ENCODE assay signal across 5 cellular contexts in the genomic region with DNA sequence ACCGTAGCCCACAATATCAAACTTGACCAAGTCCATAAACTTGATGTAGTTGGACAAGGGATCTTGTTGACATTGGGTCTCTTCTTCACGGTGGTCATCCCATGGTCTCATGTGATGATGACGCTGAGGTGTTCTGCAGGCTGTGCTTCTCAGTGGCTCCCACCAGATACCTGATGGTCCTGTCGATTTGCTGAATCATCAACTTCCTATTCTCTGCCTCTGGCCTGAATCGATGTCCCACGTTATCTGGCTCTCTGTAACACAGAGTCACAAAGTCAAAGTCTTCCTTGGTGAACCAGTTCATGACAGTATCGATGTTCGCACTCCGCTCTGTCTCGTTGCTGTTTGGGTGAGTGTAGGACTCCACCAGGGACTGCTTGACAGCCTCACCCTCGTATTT.
DNase-seq lines count a peak whose midpoint lies in the region; ATAC-seq, FAIRE-seq and TF ChIP-seq lines count a peak whose summit lies in the region.
"Not testable (repeated sequence)": the region's sequence is repeated elsewhere in the genome, so short reads cannot be mapped to it uniquely, and the experiment has no call there.

No MANE protein-coding gene starts in this region.

- CTCF ChIA-PET in A549 (lab: Yijun Ruan, JAX); IMR-90 (lab: Yijun Ruan, JAX); K562 (lab: Yijun Ruan, JAX; ENCODE audit: low intra/inter-chr PET ratio); HepG2 (lab: Yijun Ruan, JAX; ENCODE audit: low intra/inter-chr PET ratio, low total read pairs): not testable (repeated sequence)

- H3K4me1 ChIP-seq in A549; IMR-90 (ENCODE audit: control insufficient read depth, insufficient read depth, low read length); K562 (replicated peaks in 1 of 2; ENCODE audit: control insufficient read depth in 2 of 2, insufficient read depth in 2 of 2, low read length in 2 of 2); HepG2 (ENCODE audit: insufficient read depth, low read length); neuronal stem cell (ENCODE audit: control insufficient read depth in 2 of 2, insufficient read depth in 1 of 2, low read depth in 1 of 2, low read length in 2 of 2): not testable (repeated sequence)

- not testable (repeated sequence) for H3K9me3 ChIP-seq in A549; IMR-90 (ENCODE audit: control insufficient read depth, insufficient read depth, low read length); K562 (replicated peaks; ENCODE audit: control insufficient read depth, insufficient read depth, low read depth, low read length); HepG2 (ENCODE audit: low read length); neuronal stem cell (replicated peaks in 1 of 2; ENCODE audit: control insufficient read depth in 2 of 2, insufficient read depth in 1 of 2, low read depth in 1 of 2, low read length in 2 of 2)

- WGBS in A549 (ENCODE audit: missing lambda C conversion rate): 66% methylated on average over 11 of the region's 11 CpGs
- WGBS in IMR-90 (ENCODE audit: extremely low coverage in 2 of 2, insufficient read length in 1 of 2), 2 experiments: no CpG with 5 or more reads among the region's 11 CpGs
- WGBS in K562 (ENCODE audit: insufficient coverage, low coverage, missing lambda C conversion rate): 16% methylated on average over 6 of the region's 11 CpGs
- WGBS in HepG2 (ENCODE audit: low lambda C conversion rate): 75% methylated on average over 11 of the region's 11 CpGs
- no CpG with 5 or more reads among the region's 11 CpGs for WGBS in neuronal stem cell (ENCODE audit: extremely low coverage in 2 of 2, insufficient read length in 2 of 2, insufficient replicate concordance in 1 of 2), 2 donors

- not testable (repeated sequence) for TF ChIP-seq EP300 in A549 (IDR thresholded peaks at IDR 0.05); K562 (IDR thresholded peaks at IDR 0.05; ENCODE audit: low read length); HepG2 (IDR thresholded peaks at IDR 0.05; ENCODE audit: low read depth in 2 of 2, low read length in 2 of 2); HepG2 (CRISPR knock-in tag; IDR thresholded peaks at IDR 0.05; ENCODE audit: borderline replicate concordance)

- not testable (repeated sequence) for ATAC-seq in A549; IMR-90 (ENCODE audit: low read depth); K562; HepG2

- H4K5ac ChIP-seq in IMR-90 (ENCODE audit: low read depth, low read length): not testable (repeated sequence)

- intact Hi-C loops in IMR-90 (cut with micrococcal nuclease); K562 (cut with micrococcal nuclease); HepG2 (cut with micrococcal nuclease; ENCODE audit: unreplicated experiment): not testable (repeated sequence)

- H3K56ac ChIP-seq in IMR-90 (ENCODE audit: extremely low read depth, insufficient read depth, low read length): not testable (repeated sequence)

- POLR2A ChIA-PET in A549 (lab: Yijun Ruan, JAX); IMR-90 (lab: Charles Lee; ENCODE audit: unreplicated experiment); K562 (lab: Yijun Ruan, JAX); HepG2 (lab: Yijun Ruan, JAX): not testable (repeated sequence)

- not testable (repeated sequence) for H3K9ac ChIP-seq in IMR-90 (ENCODE audit: low read depth, low read length); K562 (ENCODE audit: insufficient read depth in 1 of 2, low read depth in 2 of 2, low read length in 2 of 2); HepG2 (ENCODE audit: insufficient read depth, low read depth, low read length); neuronal stem cell (ENCODE audit: low read depth, low read length, poor library complexity)

- TF ChIP-seq POLR2A in A549 (IDR thresholded peaks at IDR 0.05; ENCODE audit: low read length); IMR-90 (IDR thresholded peaks at IDR 0.05; ENCODE audit: low read depth, low read length); K562 (conservative IDR thresholded peaks at IDR 0.05); HepG2 (IDR thresholded peaks at IDR 0.05; ENCODE audit: insufficient read depth in 1 of 2, low read depth in 2 of 2, low read length in 2 of 2): not testable (repeated sequence)

- not testable (repeated sequence) for H3K79me2 ChIP-seq in K562 (ENCODE audit: control insufficient read depth, insufficient read depth, low read length); HepG2 (ENCODE audit: insufficient read depth, low read length)

- not testable (repeated sequence) for H2BK15ac ChIP-seq in IMR-90 (ENCODE audit: low read depth, low read length); neuronal stem cell (ENCODE audit: low read length)

- H2AFZ ChIP-seq in IMR-90 (replicated peaks; ENCODE audit: low read length, poor library complexity); K562 (ENCODE audit: low read depth, low read length); HepG2 (ENCODE audit: low read length); neuronal stem cell (ENCODE audit: low read length): not testable (repeated sequence)

- not testable (repeated sequence) for DNase-seq in A549 (ENCODE audit: low read depth in 1 of 2, low spot score in 1 of 2); IMR-90; K562 (ENCODE audit: extremely low read depth in 1 of 4, low spot score in 3 of 4); HepG2 (ENCODE audit: low spot score); neuronal stem cell (ENCODE audit: low spot score)

- not testable (repeated sequence) for FAIRE-seq in A549 (lab: Jason Lieb, UNC); K562 (lab: Jason Lieb, UNC); HepG2 (lab: Jason Lieb, UNC)

- dilution Hi-C loops in IMR-90 (cut with HindIII; ENCODE audit: low sequenced_read_pairs, unreplicated experiment): not testable (repeated sequence)

- not testable (repeated sequence) for H3K4me3 ChIP-seq in A549; IMR-90 (ENCODE audit: insufficient read depth, low read depth, low read length); K562; HepG2 (replicated peaks in 1 of 3; ENCODE audit: insufficient read depth in 1 of 3, low read depth in 2 of 3, low read length in 3 of 3); neuronal stem cell (ENCODE audit: low read length in 2 of 2)

- H3K27me3 ChIP-seq in IMR-90 (ENCODE audit: control insufficient read depth, insufficient read depth, low read length); K562 (ENCODE audit: control insufficient read depth in 2 of 2, insufficient read depth in 2 of 2, low read length in 2 of 2); HepG2 (ENCODE audit: control insufficient read depth in 1 of 2, insufficient read depth in 2 of 2, low read length in 2 of 2); neuronal stem cell (ENCODE audit: control insufficient read depth in 3 of 3, insufficient read depth in 3 of 3, low read depth in 1 of 3, low read length in 3 of 3): not testable (repeated sequence)

- H3K4ac ChIP-seq in IMR-90 (ENCODE audit: low read depth, low read length); neuronal stem cell (ENCODE audit: low read length): not testable (repeated sequence)

- BruUV-seq in IMR-90 (replicated peaks; lab: Mats Ljungman, UMichigan); K562 (replicated peaks; lab: Mats Ljungman, UMichigan); HepG2 (replicated peaks; lab: Mats Ljungman, UMichigan): not testable (repeated sequence)

- H3K36me3 ChIP-seq in IMR-90 (ENCODE audit: control insufficient read depth, insufficient read depth, low read length); K562 (ENCODE audit: control insufficient read depth, insufficient read depth, low read length); HepG2 (replicated peaks in 1 of 2; ENCODE audit: control insufficient read depth in 1 of 2, insufficient read depth in 2 of 2, low read length in 2 of 2); neuronal stem cell (replicated peaks in 1 of 2; ENCODE audit: control insufficient read depth in 2 of 2, insufficient read depth in 2 of 2, low read length in 2 of 2): not testable (repeated sequence)

- H2BK5ac ChIP-seq in IMR-90 (ENCODE audit: low read depth, low read length, poor library complexity, severe bottlenecking); neuronal stem cell (ENCODE audit: low read length): not testable (repeated sequence)

- not testable (repeated sequence) for H2BK120ac ChIP-seq in IMR-90 (ENCODE audit: low read depth, low read length); neuronal stem cell (ENCODE audit: low read depth, low read length)

- H2AK5ac ChIP-seq in IMR-90 (ENCODE audit: low read depth, low read length); neuronal stem cell (ENCODE audit: low read depth, low read length): not testable (repeated sequence)

- TF ChIP-seq CTCF in A549 (IDR thresholded peaks at IDR 0.05); IMR-90 (conservative IDR thresholded peaks at IDR 0.05; ENCODE audit: low read depth, low read length); K562 (IDR thresholded peaks at IDR 0.05 in 2 of 3, conservative IDR thresholded peaks at IDR 0.05 in 1 of 3; ENCODE audit: insufficient read depth in 2 of 3, low read depth in 1 of 3, low read length in 3 of 3); HepG2 (CRISPR knock-in tag; IDR thresholded peaks at IDR 0.05): not testable (repeated sequence)

- not testable (repeated sequence) for H3K27ac ChIP-seq in A549; IMR-90 (ENCODE audit: insufficient read depth, low read length); K562 (ENCODE audit: extremely low read depth, low read depth, low read length); HepG2 (ENCODE audit: extremely low read length, insufficient read depth, low read length); neuronal stem cell (replicated peaks; ENCODE audit: low read length)

- not testable (repeated sequence) for H3K18ac ChIP-seq in IMR-90 (ENCODE audit: low read depth, low read length); neuronal stem cell (ENCODE audit: low read length)

- H2BK12ac ChIP-seq in neuronal stem cell (ENCODE audit: low read length): not testable (repeated sequence)

- not testable (repeated sequence) for TF ChIP-seq RAD21 in A549 (conservative IDR thresholded peaks at IDR 0.05 in 1 of 2, IDR thresholded peaks at IDR 0.05 in 1 of 2); IMR-90 (IDR thresholded peaks at IDR 0.05; ENCODE audit: low read length); K562 (CRISPR knock-in tag; conservative IDR thresholded peaks at IDR 0.05 in 1 of 2, IDR thresholded peaks at IDR 0.05 in 1 of 2); HepG2 (CRISPR knock-in tag; IDR thresholded peaks at IDR 0.05)

- not testable (repeated sequence) for H3K4me2 ChIP-seq in A549; IMR-90 (ENCODE audit: low read depth, low read length); K562 (ENCODE audit: insufficient read depth, low read length); HepG2 (ENCODE audit: low read depth, low read length); neuronal stem cell (ENCODE audit: insufficient read depth, low read length, poor library complexity, severe bottlenecking)

- in situ Hi-C loops in IMR-90 (cut with MboI; ENCODE audit: low sequenced_read_pairs); K562 (cut with MboI); HepG2 (cut with HindIII; ENCODE audit: extremely low pct_ligation_motif_present, low pct_unique_long_range_greater_than_20kb): not testable (repeated sequence)

- H3K9me1 ChIP-seq in IMR-90 (ENCODE audit: insufficient read depth, low read length); K562 (ENCODE audit: control insufficient read depth, insufficient read depth, low read length): not testable (repeated sequence)

- not testable (repeated sequence) for H4K91ac ChIP-seq in IMR-90 (ENCODE audit: insufficient read depth, low read depth, low read length); neuronal stem cell (ENCODE audit: low read depth, low read length, poor library complexity)

- not testable (repeated sequence) for H2BK20ac ChIP-seq in IMR-90 (ENCODE audit: low read depth, low read length)

- not testable (repeated sequence) for H4K8ac ChIP-seq in IMR-90 (ENCODE audit: low read depth in 2 of 2, low read length in 2 of 2); neuronal stem cell (ENCODE audit: low read depth, low read length)

- not testable (repeated sequence) for H3K23ac ChIP-seq in IMR-90 (ENCODE audit: low read depth, low read length); neuronal stem cell (ENCODE audit: low read depth, low read length, poor library complexity)

- H3K79me1 ChIP-seq in IMR-90 (ENCODE audit: low read depth in 1 of 2, low read length in 2 of 2); neuronal stem cell (ENCODE audit: low read depth, low read length): not testable (repeated sequence)

- H4K20me1 ChIP-seq in IMR-90 (ENCODE audit: insufficient read depth, low read length); K562 (replicated peaks; ENCODE audit: control insufficient read depth, insufficient read depth, low read length); HepG2 (ENCODE audit: insufficient read depth, low read length): not testable (repeated sequence)

- not testable (repeated sequence) for H3K14ac ChIP-seq in IMR-90 (replicated peaks; ENCODE audit: low read depth, low read length)
- H3K14ac ChIP-seq in neuronal stem cell (ENCODE audit: low read length): peak overlapping the region; percentile 21

- not testable (repeated sequence) for H2AK9ac ChIP-seq in IMR-90 (replicated peaks; ENCODE audit: low read depth, low read length, poor library complexity)
